Comparison of ENCODE assay signal across 8 cellular contexts in the genomic region with DNA sequence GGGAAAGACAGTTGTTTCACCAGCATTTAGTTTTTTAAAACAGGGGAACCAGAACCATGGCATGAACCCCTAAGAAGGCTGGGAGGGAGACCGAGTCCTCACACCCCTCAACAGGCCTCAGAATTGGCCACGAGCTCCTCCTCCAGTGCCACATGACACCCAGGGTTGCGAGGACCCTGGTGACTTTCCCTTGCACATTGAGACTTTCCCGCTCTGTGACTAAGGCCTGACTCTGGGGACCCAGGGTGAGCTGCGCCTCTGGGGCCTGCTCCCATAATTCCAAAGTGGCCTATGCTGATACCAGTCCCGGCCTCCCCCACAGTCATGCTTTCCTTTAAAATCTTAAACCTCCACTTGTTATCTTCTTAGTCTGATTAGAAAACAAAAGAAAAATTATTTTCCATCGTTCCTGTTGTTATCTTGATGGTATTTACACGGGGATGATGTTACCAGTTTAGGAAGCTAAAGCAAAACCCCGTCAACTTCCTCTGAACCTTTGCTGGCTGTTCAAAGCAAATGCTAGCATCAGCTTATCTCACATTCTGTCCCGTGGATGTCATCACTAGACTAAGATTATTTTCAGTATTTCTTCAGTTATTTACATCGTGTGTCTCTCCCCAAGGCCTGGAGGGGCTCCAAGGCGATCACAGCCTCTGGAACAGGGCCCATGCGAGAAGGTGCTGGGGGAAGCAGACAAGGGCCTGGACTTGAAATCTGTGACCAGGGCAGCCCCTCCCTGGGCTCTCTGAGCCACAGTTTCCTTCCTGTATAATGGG. TPM values are rescaled to one million over a fixed set of nuclear protein-coding genes. Genes with fewer than 3 reads are reported as not detected.
DNase-seq lines count a peak whose midpoint lies in the region; ATAC-seq and TF ChIP-seq lines count a peak whose summit lies in the region.
"Had no signal": no experiment of that assay in that cellular context is flagged by ENCODE, and none has a peak within 500 bp of the region (broad histone marks: within the 10 kb centered on the region; RNA-seq: fewer than 3 reads in every experiment).

No MANE protein-coding gene starts in this region.

- peak overlapping the region; percentile 95 for H3K27ac Mint-ChIP-seq in activated CD4-positive, alpha-beta T cell treated with anti-CD3 and anti-CD28 coated beads, Interleukin-2, amount 10 ng/mL, durations not matched to agents 24 days and 14 days
- H3K27ac Mint-ChIP-seq in natural killer cell: peak overlapping the region; percentile 89 to 95

- peak; percentile 72 for DNase-seq in activated CD4-positive, alpha-beta T cell treated with anti-CD3 and anti-CD28 coated beads, Interleukin-2, amount 10 ng/mL, durations not matched to agents 24 days and 14 days
- DNase-seq in colonic mucosa (no peak), natural killer cell (no peak), tibial nerve (ENCODE audit: low spot score in 2 of 2) (no peak), amniotic stem cell (lab: John Stamatoyannopoulos, UW) (no peak), NOMO-1 treated with dmso at 0.1 percent for 144 hours (lab: John Stamatoyannopoulos, UW; ENCODE audit: unreplicated experiment) (no peak)
- DNase-seq: NCI-H1105 had no signal

- H3K36me3 ChIP-seq in colonic mucosa (peaks cover 6% of the 10 kb centered on the region), tibial nerve (peaks cover 0 to 6% (median 0%) of the 10 kb centered on the region in 3 donors)

- TF ChIP-seq CTCF in colonic mucosa (IDR thresholded peaks at IDR 0.05) (no peak), natural killer cell (IDR thresholded peaks at IDR 0.05) (no peak), tibial nerve (IDR thresholded peaks at IDR 0.05) (no peak)

- H3K27me3 Mint-ChIP-seq in activated CD4-positive, alpha-beta T cell treated with anti-CD3 and anti-CD28 coated beads, Interleukin-2, amount 10 ng/mL, durations not matched to agents 24 days and 14 days: no peaks in the 10 kb centered on the region
- no peaks in the 10 kb centered on the region for H3K27me3 Mint-ChIP-seq in natural killer cell (ENCODE audit: low read depth in 2 of 2)

- TF ChIP-seq POLR2A in tibial nerve (IDR thresholded peaks at IDR 0.05): no peak

- no peaks in the 10 kb centered on the region for H3K27me3 ChIP-seq in colonic mucosa
- H3K27me3 ChIP-seq in tibial nerve: no peaks in the 10 kb centered on the region

- intact Hi-C loops in activated CD4-positive, alpha-beta T cell treated with anti-CD3 and anti-CD28 coated beads, Interleukin-2, amount 10 ng/mL, durations not matched to agents 24 days and 14 days (cut with micrococcal nuclease): loop anchor here (1.0 kb wide), 2 partner anchors 8 to 14 kb away; no protein-coding TSS in a partner anchor
- intact Hi-C loops in colonic mucosa (cut with DNase I): no loop called here
- intact Hi-C loops in natural killer cell (cut with micrococcal nuclease): loop anchor here (1.0 to 2.0 kb wide), 2 partner anchors 13 to 16 kb away; no protein-coding TSS in a partner anchor

- peak overlapping the region in 1 of 2 donors; percentile 51 for H3K9ac ChIP-seq in colonic mucosa (ENCODE audit: low read depth in 2 of 2, low read length in 2 of 2)

- H3K9me3 Mint-ChIP-seq in activated CD4-positive, alpha-beta T cell treated with anti-CD3 and anti-CD28 coated beads, Interleukin-2, amount 10 ng/mL, durations not matched to agents 24 days and 14 days: no peaks in the 10 kb centered on the region
- H3K9me3 Mint-ChIP-seq in natural killer cell: no peaks in the 10 kb centered on the region

- H3K9me3 ChIP-seq in colonic mucosa (no peaks in the 10 kb centered on the region), tibial nerve (no peaks in the 10 kb centered on the region)

- peak overlapping the region; percentile 62 for H3K4me3 Mint-ChIP-seq in activated CD4-positive, alpha-beta T cell treated with anti-CD3 and anti-CD28 coated beads, Interleukin-2, amount 10 ng/mL, durations not matched to agents 24 days and 14 days
- H3K4me3 Mint-ChIP-seq in natural killer cell: peak overlapping the region; percentile 88

- 26 to 28% methylated on average over 12 to 13 of the region's 13 CpGs for WGBS in tibial nerve, 2 donors

- peak; percentile 39 to 44 (median 42) for ATAC-seq in natural killer cell
- ATAC-seq in HG03196 (IDR thresholded peaks at IDR 0.05; ENCODE audit: unreplicated experiment): no peak

- H3K27ac ChIP-seq in colonic mucosa: peak overlapping the region; percentile 63
- H3K27ac ChIP-seq in tibial nerve: peak overlapping the region; percentile 71 to 98 (median 86)

- H3K4me1 ChIP-seq in colonic mucosa (peaks cover 6% of the 10 kb centered on the region), tibial nerve (peaks cover 16 to 100% (median 99%) of the 10 kb centered on the region in 4 donors)

- peak in 1 of 2 donors; percentile 68 for TF ChIP-seq EP300 in tibial nerve (IDR thresholded peaks at IDR 0.05)

- H3K36me3 Mint-ChIP-seq in activated CD4-positive, alpha-beta T cell treated with anti-CD3 and anti-CD28 coated beads, Interleukin-2, amount 10 ng/mL, durations not matched to agents 24 days and 14 days (ENCODE audit: low read depth): peaks cover 52% of the 10 kb centered on the region
- no peaks in the 10 kb centered on the region for H3K36me3 Mint-ChIP-seq in natural killer cell

- peaks cover 90% of the 10 kb centered on the region for H3K4me1 Mint-ChIP-seq in activated CD4-positive, alpha-beta T cell treated with anti-CD3 and anti-CD28 coated beads, Interleukin-2, amount 10 ng/mL, durations not matched to agents 24 days and 14 days
- H3K4me1 Mint-ChIP-seq in natural killer cell: peaks cover 97 to 99% of the 10 kb centered on the region in 2 donors

- H3K4me3 ChIP-seq in colonic mucosa (no peak overlapping the region), tibial nerve (no peak overlapping the region)

RNA-seq across cellular contexts. Expression of gene FAM53B, which starts 42.1 kb away (rescaled TPM):
- 20.9 and 21.8 TPM in 2 replicates for total RNA-seq in activated CD4-positive, alpha-beta T cell treated with anti-CD3 and anti-CD28 coated beads, Interleukin-2, amount 10 ng/mL, durations not matched to agents 24 days and 14 days
- total RNA-seq in colonic mucosa: 10 to 100 TPM; 43.3 to 45.2 TPM
- total RNA-seq in natural killer cell: 100 to 1,000 TPM in 2 of 3 donors, 10 to 100 TPM in 1; 77.4 to 172 (median 121) TPM
- 10 to 100 TPM; 60.8 to 84.8 (median 78.8) TPM for total RNA-seq in tibial nerve
